ENCODE assay signal across 24 cellular contexts in genomic region chr3:66101901-66102300, GRCh38.
"Had no signal": no experiment of that assay in that cellular context is flagged by ENCODE, and none has a peak within 500 bp of the region (broad histone marks: within the 10 kb centered on the region; RNA-seq: fewer than 3 reads in every experiment).

No MANE protein-coding gene starts in this region.

- H3K27ac ChIP-seq: neural progenitor cell, neutrophil, pancreas, prostate gland, right lobe of liver, sigmoid colon, stomach, thoracic aorta, thyroid gland, tibial nerve, upper lobe of right lung, uterus had no signal

- H3K4me3 ChIP-seq: neural progenitor cell, pancreas, prostate gland, right lobe of liver, sigmoid colon, stomach, thoracic aorta, thyroid gland, tibial nerve, upper lobe of right lung, uterus had no signal

- FAIRE-seq: pancreas, small intestine had no signal

- H3K4me2 ChIP-seq: neural progenitor cell had no signal

- H2AFZ ChIP-seq: neural progenitor cell had no signal

- H3K9ac ChIP-seq: neural progenitor cell had no signal

- H3K27me3 ChIP-seq: neural progenitor cell, neutrophil, pancreas, right lobe of liver, sigmoid colon, stomach, thyroid gland, tibial nerve, upper lobe of right lung, uterus had no signal

- H3K4me1 ChIP-seq: pancreas, prostate gland, right lobe of liver, sigmoid colon, stomach, tibial nerve, upper lobe of right lung, uterus had no signal

- ATAC-seq: naive thymus-derived CD4-positive, alpha-beta T cell; natural killer cell; pancreas; right cardiac atrium; right lobe of liver; stimulated activated effector memory CD8-positive, alpha-beta T cell treated with anti-CD3 and anti-CD28 coated beads, Interleukin-12 subunit alpha, Interleukin-12 subunit beta, amount 100 ng/mL, for 72 hours; stimulated activated naive B cell treated with anti-CD40 and anti-IgM and Interleukin-4, amounts not matched to agents 10 μg/mL and 1 μg/mL and 100 μg/mL, for 72 hours; upper lobe of right lung had no signal

- H3K9me3 ChIP-seq: neutrophil, pancreas, prostate gland, right lobe of liver, sigmoid colon, stomach, thoracic aorta, thyroid gland, tibial nerve, upper lobe of right lung, uterus had no signal

- DNase-seq: naive thymus-derived CD4-positive, alpha-beta T cell; natural killer cell; nucleus accumbens; pancreas; right cardiac atrium; right lobe of liver; sigmoid colon; small intestine; stimulated activated CD4-positive, alpha-beta T cell treated with anti-CD3 and anti-CD28 coated beads, Interleukin-15, amount 100 ng/mL, for 24 hours; stimulated activated CD4-positive, alpha-beta T cell treated with anti-CD3 and anti-CD28 coated beads, Interleukin-2, amount 100 ng/mL, for 24 hours; stimulated activated CD4-positive, alpha-beta T cell treated with anti-CD3 and anti-CD28 coated beads, Interleukin-2, amount 100 ng/mL, for 48 hours; stimulated activated CD4-positive, alpha-beta T cell treated with anti-CD3 and anti-CD28 coated beads, Interleukin-4, amount 100 ng/mL, for 24 hours; stimulated activated naive B cell treated with anti-CD40 and anti-IgM and Interleukin-4, amounts not matched to agents 10 μg/mL and 1 μg/mL and 100 μg/mL, for 72 hours; stimulated activated naive CD4-positive, alpha-beta T cell treated with Interleukin-2 at 50 U/mL for 16 hours; stomach; thyroid gland; upper lobe of right lung; uterus had no signal

- H3K36me3 ChIP-seq: neural progenitor cell, neutrophil, pancreas, prostate gland, right lobe of liver, sigmoid colon, stomach, thoracic aorta, thyroid gland, tibial nerve, upper lobe of right lung, uterus had no signal
